Comparison of ENCODE assay signal across 16 cellular contexts in genomic region chr2:39607538-39608211, GRCh38. TPM values are rescaled to one million over a fixed set of nuclear protein-coding genes. Genes with fewer than 3 reads are reported as not detected.
"Had no signal": no experiment of that assay in that cellular context is flagged by ENCODE, and none has a peak within 500 bp of the region (broad histone marks: within the 10 kb centered on the region; RNA-seq: fewer than 3 reads in every experiment).

No MANE protein-coding gene starts in this region.

- H3K36me3 ChIP-seq: pancreas, tibial artery, uterus, WERI-Rb-1 had no signal

- H3K9me3 ChIP-seq: mucosa of descending colon, pancreas, tibial artery, uterus had no signal

- H3K27ac ChIP-seq: uterus, WERI-Rb-1 had no signal

- DNase-seq: activated CD4-positive, alpha-beta memory T cell treated with anti-CD3 and anti-CD28 coated beads, Interleukin-2, amount 10 ng/mL, durations not matched to agents 7 days and 5 days; activated CD4-positive, alpha-beta T cell treated with anti-CD3 and anti-CD28 coated beads for 36 hours; activated naive CD4-positive, alpha-beta T cell treated with Interleukin-2 at 50 U/mL for 16 hours; activated naive CD8-positive, alpha-beta T cell treated with anti-CD3 and anti-CD28 coated beads, Interleukin-2, amount 50 U/mL, for 24 hours; central memory CD4-positive, alpha-beta T cell; mucosa of descending colon; pancreas; T-cell; tibial artery; uterus; WERI-Rb-1 had no signal

- ATAC-seq: activated CD4-positive, alpha-beta T cell treated with anti-CD3 and anti-CD28 coated beads for 36 hours; activated naive CD8-positive, alpha-beta T cell treated with anti-CD3 and anti-CD28 coated beads, Interleukin-2, amount 50 U/mL, for 24 hours; esophagus mucosa; mucosa of descending colon; natural killer cell treated with Interleukin-12 subunit alpha and Interleukin-12 subunit beta and Interleukin-15 and Interleukin-18, amount 100 ng/mL, for 72 hours; stimulated activated effector memory CD8-positive, alpha-beta T cell treated with anti-CD3 and anti-CD28 coated beads, Interleukin-12 subunit alpha, Interleukin-12 subunit beta, amount 100 ng/mL, for 72 hours; T-cell had no signal

- H3K4me1 ChIP-seq: uterus had no signal

- H3K4me3 ChIP-seq: mucosa of descending colon, pancreas, tibial artery, uterus had no signal

- H3K27me3 ChIP-seq: pancreas, tibial artery, uterus had no signal

RNA-seq across cellular contexts. Expression of gene TMEM178A, which starts 58.0 kb away (rescaled TPM):
- total RNA-seq: activated T-helper 1 cell treated with anti-CD3 and anti-CD28 coated beads, Interleukin-12 subunit alpha, Interleukin-12 subunit beta, Interleukin-2, Interleukin-4 antibody, amounts not matched to agents 30 ng/mL and 10 ng/mL and 1 ng/mL, durations not matched to agents 14 hours and 24 hours and 36 hours; lung microvascular endothelial cell; natural killer cell treated with Interleukin-12 subunit alpha and Interleukin-12 subunit beta and Interleukin-15 and Interleukin-18, amount 100 ng/mL, for 72 hours had no signal
